Comparison of ENCODE assay signal across 8 cellular contexts in genomic region chr17:31548709-31549108, GRCh38.
DNase-seq lines count a peak whose midpoint lies in the region; ATAC-seq, FAIRE-seq and TF ChIP-seq lines count a peak whose summit lies in the region.

No MANE protein-coding gene starts in this region.

- BruUV-seq in GM12878 (replicated peaks; lab: Mats Ljungman, UMichigan) = TSS peak; percentile 91

- in situ Hi-C loops in GM12878 (cut with MboI) = no loop called here

- no peaks in the 10 kb centered on the region for H3K36me3 ChIP-seq in GM12878 (ENCODE audit: control insufficient read depth in 2 of 2, insufficient read depth in 2 of 2, low read length in 1 of 2)
- no peaks in the 10 kb centered on the region for H3K36me3 ChIP-seq in lower lobe of right lung
- no peaks in the 10 kb centered on the region for H3K36me3 ChIP-seq in vagina

- H3K4me3 Mint-ChIP-seq in activated naive CD4-positive, alpha-beta T cell treated with anti-CD3 and anti-CD28 coated beads, Interleukin-2, amount 10 ng/mL, durations not matched to agents 7 days and 5 days = peak overlapping the region; percentile 67

- TF ChIP-seq EP300 in GM12878 (IDR thresholded peaks at IDR 0.05; ENCODE audit: borderline replicate concordance in 1 of 2, control insufficient read depth in 1 of 2, low read depth in 2 of 2, low read length in 2 of 2) = no peak

- ATAC-seq in GM12878 = no peak
- ATAC-seq in lower lobe of right lung = no peak
- no peak for ATAC-seq in HG03565 (IDR thresholded peaks at IDR 0.05; ENCODE audit: unreplicated experiment)

- no peak for DNase-seq in activated naive CD4-positive, alpha-beta T cell treated with anti-CD3 and anti-CD28 coated beads, Interleukin-2, amount 10 ng/mL, durations not matched to agents 7 days and 5 days
- DNase-seq in activated naive CD4-positive, alpha-beta T cell treated with anti-CD3 and anti-CD28 coated beads, Interleukin-2, amount 50 U/mL, for 16 hours = no peak
- DNase-seq in GM12878 (ENCODE audit: low read depth, low spot score) = no peak
- no peak for DNase-seq in lower lobe of right lung
- DNase-seq in vagina (ENCODE audit: extremely low spot score in 2 of 2) = no peak
- DNase-seq in ecto neural progenitor cell (ENCODE audit: low spot score) = no peak
- DNase-seq in DMS114 treated with DMSO at 0.1 percent for 48 hours (lab: John Stamatoyannopoulos, UW; ENCODE audit: unreplicated experiment) = no peak

- peak overlapping the region; percentile 69 for H3K9ac ChIP-seq in GM12878 (ENCODE audit: control insufficient read depth, insufficient read depth, low read length)

- peaks cover 19% of the 10 kb centered on the region for H3K4me1 Mint-ChIP-seq in activated naive CD4-positive, alpha-beta T cell treated with anti-CD3 and anti-CD28 coated beads, Interleukin-2, amount 10 ng/mL, durations not matched to agents 7 days and 5 days

- H3K36me3 Mint-ChIP-seq in activated naive CD4-positive, alpha-beta T cell treated with anti-CD3 and anti-CD28 coated beads, Interleukin-2, amount 10 ng/mL, durations not matched to agents 7 days and 5 days = peaks cover 3% of the 10 kb centered on the region

- H3K27ac Mint-ChIP-seq in activated naive CD4-positive, alpha-beta T cell treated with anti-CD3 and anti-CD28 coated beads, Interleukin-2, amount 10 ng/mL, durations not matched to agents 7 days and 5 days = peak overlapping the region; percentile 84

- H3K4me2 ChIP-seq in GM12878 (ENCODE audit: control insufficient read depth, insufficient read depth) = peak overlapping the region; percentile 90

- WGBS in GM12878 (ENCODE audit: insufficient coverage, insufficient replicate concordance, low lambda C conversion rate, missing lambda C conversion rate) = 60% methylated on average over 5 of the region's 5 CpGs

- H3K4me3 ChIP-seq in GM12878 (peak overlapping the region; percentile 91), lower lobe of right lung (peak overlapping the region; percentile 88), vagina (peak overlapping the region; percentile 74 to 100)

- no peaks in the 10 kb centered on the region for H3K9me3 Mint-ChIP-seq in activated naive CD4-positive, alpha-beta T cell treated with anti-CD3 and anti-CD28 coated beads, Interleukin-2, amount 10 ng/mL, durations not matched to agents 7 days and 5 days

- SMC1A ChIA-PET in GM12878 (lab: Charles Lee; ENCODE audit: uncharacterized antibody, unreplicated experiment) = interaction anchor here (3.2 kb wide), 1 partner anchor 11 kb away, joined by 12 read pairs; no protein-coding TSS in a partner anchor

- H2AFZ ChIP-seq in GM12878 (ENCODE audit: control insufficient read depth, low read depth, low read length) = no peak overlapping the region

- H3K4me1 ChIP-seq in GM12878 (ENCODE audit: control insufficient read depth, insufficient read depth, low read length) = no peaks in the 10 kb centered on the region
- H3K4me1 ChIP-seq in lower lobe of right lung = peaks cover 8% of the 10 kb centered on the region
- peaks cover 11% of the 10 kb centered on the region for H3K4me1 ChIP-seq in vagina

- H3K27ac ChIP-seq in GM12878 (ENCODE audit: control insufficient read depth, insufficient read depth) = no peak overlapping the region
- H3K27ac ChIP-seq in lower lobe of right lung = peak overlapping the region; percentile 92
- H3K27ac ChIP-seq in vagina = peak overlapping the region; percentile 92

- FAIRE-seq in GM12878 (lab: Jason Lieb, UNC) = peak; percentile 90

- intact Hi-C loops in GM12878 (cut with micrococcal nuclease; ENCODE audit: unreplicated experiment) (no loop called here), lower lobe of right lung (cut with DNase I) (no loop called here), vagina (cut with DNase I) (no loop called here)

- RAD21 ChIA-PET in GM12878 (lab: Charles Lee; ENCODE audit: unreplicated experiment) = no interaction called here

- no peaks in the 10 kb centered on the region; the same call in 2 of the 3 replicates for H3K9me3 ChIP-seq in GM12878 (replicated peaks; ENCODE audit: control insufficient read depth, insufficient read depth, low read length)
- H3K9me3 ChIP-seq in lower lobe of right lung = no peaks in the 10 kb centered on the region
- no peaks in the 10 kb centered on the region for H3K9me3 ChIP-seq in vagina

- TF ChIP-seq POLR2A in GM12878 (IDR thresholded peaks at IDR 0.05; ENCODE audit: low read depth, low read length) = no peak
- TF ChIP-seq POLR2A in vagina (IDR thresholded peaks at IDR 0.05) = no peak

- TF ChIP-seq CTCF in GM12878 (IDR thresholded peaks at IDR 0.05 in 2 of 3, conservative IDR thresholded peaks at IDR 0.05 in 1 of 3; ENCODE audit: control insufficient read depth in 2 of 3, extremely low read depth in 1 of 3, insufficient read depth in 1 of 3, low read depth in 3 of 3, low read length in 3 of 3) (no peak), lower lobe of right lung (IDR thresholded peaks at IDR 0.05) (no peak), vagina (IDR thresholded peaks at IDR 0.05) (no peak)

- H3K27me3 Mint-ChIP-seq in activated naive CD4-positive, alpha-beta T cell treated with anti-CD3 and anti-CD28 coated beads, Interleukin-2, amount 10 ng/mL, durations not matched to agents 7 days and 5 days = peaks cover 32% of the 10 kb centered on the region

- H3K79me2 ChIP-seq in GM12878 (ENCODE audit: control insufficient read depth, insufficient read depth, low read length) = no peaks in the 10 kb centered on the region

- H4K20me1 ChIP-seq in GM12878 (ENCODE audit: control insufficient read depth, insufficient read depth) = no peaks in the 10 kb centered on the region

- CTCF ChIA-PET in activated naive CD4-positive, alpha-beta T cell treated with anti-CD3 and anti-CD28 coated beads, Interleukin-2, amount 10 ng/mL, durations not matched to agents 7 days and 5 days (lab: Charles Lee) = no interaction called here
- CTCF ChIA-PET in GM12878 (lab: Yijun Ruan, JAX) = interaction anchor here (1.2 kb wide), 1 partner anchor 13 kb away, joined by 3 read pairs; no protein-coding TSS in a partner anchor

- no peak for TF ChIP-seq RAD21 in GM12878 (IDR thresholded peaks at IDR 0.05; ENCODE audit: insufficient read depth, low read depth, low read length)

- H3K27me3 ChIP-seq in GM12878 (replicated peaks in 1 of 2; ENCODE audit: control insufficient read depth in 2 of 2, insufficient read depth in 2 of 2, low read length in 1 of 2) = no peaks in the 10 kb centered on the region
- no peaks in the 10 kb centered on the region for H3K27me3 ChIP-seq in lower lobe of right lung (ENCODE audit: low read depth)
- H3K27me3 ChIP-seq in vagina = no peaks in the 10 kb centered on the region

- POLR2A ChIA-PET in GM12878 (lab: Charles Lee) = interaction anchor here (0.6 to 0.7 kb wide), 3 partner anchors 13 to 339 kb away, joined by 3 to 4 read pairs (median 3); no protein-coding TSS in a partner anchor

TF ChIP-seq in GM12878, 131 proteins besides CTCF, POLR2A, EP300 and RAD21:
- TF ChIP-seq, protein P1, sequence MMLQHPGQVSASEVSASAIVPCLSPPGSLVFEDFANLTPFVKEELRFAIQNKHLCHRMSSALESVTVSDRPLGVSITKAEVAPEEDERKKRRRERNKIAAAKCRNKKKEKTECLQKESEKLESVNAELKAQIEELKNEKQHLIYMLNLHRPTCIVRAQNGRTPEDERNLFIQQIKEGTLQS (IDR thresholded peaks at IDR 0.05; ENCODE audit: borderline replicate concordance, extremely low read depth, low read depth, low read length) = no peak
- TF ChIP-seq IKZF2 (IDR thresholded peaks at IDR 0.05) = no peak
- no peak for TF ChIP-seq BRCA1 (IDR thresholded peaks at IDR 0.05; ENCODE audit: low read depth, low read length)
